Comparison of ENCODE assay signal across 1 cellular context in the genomic region with DNA sequence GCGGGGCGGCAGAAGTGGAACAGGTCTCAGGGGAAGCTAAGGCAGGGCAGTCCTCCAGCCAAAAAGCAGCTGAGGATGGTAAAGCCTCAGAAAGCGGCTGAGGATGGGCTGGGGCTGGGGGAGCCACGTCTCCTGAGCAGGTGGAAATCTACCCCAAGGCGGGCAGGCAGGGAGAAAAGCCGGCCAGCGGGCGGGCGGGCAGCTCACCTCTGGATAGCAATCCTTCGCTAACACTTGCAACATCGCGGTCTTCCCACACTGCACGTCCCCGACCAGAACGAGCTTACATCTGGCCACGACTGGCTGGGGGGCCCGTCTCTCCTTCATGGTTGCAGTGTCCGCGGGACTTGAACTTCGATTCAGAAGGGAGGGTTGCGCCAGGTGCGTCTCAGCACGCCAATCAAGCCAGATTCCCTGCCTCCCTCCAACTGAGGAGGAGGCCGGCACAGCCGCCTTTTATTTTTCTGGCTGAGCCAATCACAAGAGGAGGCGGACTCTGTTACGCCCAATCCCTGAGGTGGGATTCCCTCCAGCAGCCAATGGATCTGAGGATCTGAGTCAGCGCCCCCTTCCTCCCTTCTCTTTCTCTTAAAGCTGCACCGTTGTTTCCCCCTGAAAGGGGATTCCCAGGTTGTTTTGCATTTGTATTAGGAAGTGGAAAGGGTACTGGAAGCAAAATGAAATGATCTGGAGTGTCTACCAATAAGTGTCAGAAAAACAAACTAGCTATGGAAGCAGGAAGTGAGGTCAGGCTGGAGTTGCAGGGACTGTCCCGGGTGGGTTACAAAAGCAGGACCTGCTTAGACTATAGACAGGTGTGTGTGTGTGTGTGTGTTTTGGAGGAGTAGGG.
TF ChIP-seq lines count a peak whose summit lies in the region.

A gene (minus strand): TSS at position 430 of the 850 bp plus-strand sequence. CDS start 103 bp downstream, at position 327.

TF ChIP-seq in HepG2, 621 proteins besides CTCF, POLR2A, EP300 and RAD21 (continued from another document and continues in another):
- TF ChIP-seq, protein P1, sequence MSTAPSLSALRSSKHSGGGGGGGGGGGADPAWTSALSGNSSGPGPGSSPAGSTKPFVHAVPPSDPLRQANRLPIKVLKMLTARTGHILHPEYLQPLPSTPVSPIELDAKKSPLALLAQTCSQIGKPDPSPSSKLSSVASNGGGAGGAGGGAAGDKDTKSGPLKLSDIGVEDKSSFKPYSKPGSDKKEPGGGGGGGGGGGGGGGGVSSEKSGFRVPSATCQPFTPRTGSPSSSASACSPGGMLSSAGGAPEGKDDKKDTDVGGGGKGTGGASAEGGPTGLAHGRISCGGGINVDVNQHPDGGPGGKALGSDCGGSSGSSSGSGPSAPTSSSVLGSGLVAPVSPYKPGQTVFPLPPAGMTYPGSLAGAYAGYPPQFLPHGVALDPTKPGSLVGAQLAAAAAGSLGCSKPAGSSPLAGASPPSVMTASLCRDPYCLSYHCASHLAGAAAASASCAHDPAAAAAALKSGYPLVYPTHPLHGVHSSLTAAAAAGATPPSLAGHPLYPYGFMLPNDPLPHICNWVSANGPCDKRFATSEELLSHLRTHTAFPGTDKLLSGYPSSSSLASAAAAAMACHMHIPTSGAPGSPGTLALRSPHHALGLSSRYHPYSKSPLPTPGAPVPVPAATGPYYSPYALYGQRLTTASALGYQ (CRISPR knock-in tag; IDR thresholded peaks at IDR 0.05): peak; percentile 64; the same call in 1 of the 2 replicates
- TF ChIP-seq ZNF383 (CRISPR knock-in tag; IDR thresholded peaks at IDR 0.05; ENCODE audit: borderline replicate concordance) (peak; percentile 75; the same call in 1 of the 2 replicates), NR2C2 (CRISPR knock-in tag; IDR thresholded peaks at IDR 0.05; ENCODE audit: borderline replicate concordance) (peak; percentile 30; the same call in 1 of the 2 replicates), ZNF781 (CRISPR knock-in tag; IDR thresholded peaks at IDR 0.05; ENCODE audit: borderline replicate concordance, not compliant biosample characterization) (no peak), PAX8 (CRISPR knock-in tag; IDR thresholded peaks at IDR 0.05; ENCODE audit: borderline replicate concordance) (no peak), POLR2AphosphoS5 (IDR thresholded peaks at IDR 0.05; ENCODE audit: low read depth, low read length) (peak; percentile 97), RNF2 (conservative IDR thresholded peaks at IDR 0.05; ENCODE audit: low read depth) (0 out of 2 replicates have a peak, but pooled peaks have one; percentile 64), ZNF143 (CRISPR knock-in tag; IDR thresholded peaks at IDR 0.05) (no peak), MBD4 (IDR thresholded peaks at IDR 0.05; ENCODE audit: borderline replicate concordance, low read length) (no peak), HMGA1 (CRISPR knock-in tag; conservative IDR thresholded peaks at IDR 0.05) (no peak), MTA1 (CRISPR knock-in tag; IDR thresholded peaks at IDR 0.05; ENCODE audit: borderline replicate concordance) (0 out of 2 replicates have a peak, but pooled peaks have one; percentile 42), ISX (CRISPR knock-in tag; conservative IDR thresholded peaks at IDR 0.05) (no peak), NR3C1 (CRISPR knock-in tag; IDR thresholded peaks at IDR 0.05) (no peak), NR1H2 (CRISPR knock-in tag; IDR thresholded peaks at IDR 0.05; ENCODE audit: borderline replicate concordance, low read depth) (no peak), ZNF614 (CRISPR knock-in tag; IDR thresholded peaks at IDR 0.05; ENCODE audit: borderline replicate concordance) (0 out of 2 replicates have a peak, but pooled peaks have one; percentile 23), FOXK2 (IDR thresholded peaks at IDR 0.05) (no peak), ZNF552 (CRISPR knock-in tag; IDR thresholded peaks at IDR 0.05; ENCODE audit: borderline replicate concordance) (no peak), RORA (CRISPR knock-in tag; IDR thresholded peaks at IDR 0.05) (no peak), ZNF674 (CRISPR knock-in tag; IDR thresholded peaks at IDR 0.05; ENCODE audit: low read depth) (no peak), CBX2 (IDR thresholded peaks at IDR 0.05; ENCODE audit: low read depth, low read length) (no peak), CBX2 (CRISPR knock-in tag; IDR thresholded peaks at IDR 0.05; ENCODE audit: low read depth) (no peak), EZH2 (conservative IDR thresholded peaks at IDR 0.05; ENCODE audit: low read depth, low read length) (no peak)
- TF ChIP-seq, protein P2, sequence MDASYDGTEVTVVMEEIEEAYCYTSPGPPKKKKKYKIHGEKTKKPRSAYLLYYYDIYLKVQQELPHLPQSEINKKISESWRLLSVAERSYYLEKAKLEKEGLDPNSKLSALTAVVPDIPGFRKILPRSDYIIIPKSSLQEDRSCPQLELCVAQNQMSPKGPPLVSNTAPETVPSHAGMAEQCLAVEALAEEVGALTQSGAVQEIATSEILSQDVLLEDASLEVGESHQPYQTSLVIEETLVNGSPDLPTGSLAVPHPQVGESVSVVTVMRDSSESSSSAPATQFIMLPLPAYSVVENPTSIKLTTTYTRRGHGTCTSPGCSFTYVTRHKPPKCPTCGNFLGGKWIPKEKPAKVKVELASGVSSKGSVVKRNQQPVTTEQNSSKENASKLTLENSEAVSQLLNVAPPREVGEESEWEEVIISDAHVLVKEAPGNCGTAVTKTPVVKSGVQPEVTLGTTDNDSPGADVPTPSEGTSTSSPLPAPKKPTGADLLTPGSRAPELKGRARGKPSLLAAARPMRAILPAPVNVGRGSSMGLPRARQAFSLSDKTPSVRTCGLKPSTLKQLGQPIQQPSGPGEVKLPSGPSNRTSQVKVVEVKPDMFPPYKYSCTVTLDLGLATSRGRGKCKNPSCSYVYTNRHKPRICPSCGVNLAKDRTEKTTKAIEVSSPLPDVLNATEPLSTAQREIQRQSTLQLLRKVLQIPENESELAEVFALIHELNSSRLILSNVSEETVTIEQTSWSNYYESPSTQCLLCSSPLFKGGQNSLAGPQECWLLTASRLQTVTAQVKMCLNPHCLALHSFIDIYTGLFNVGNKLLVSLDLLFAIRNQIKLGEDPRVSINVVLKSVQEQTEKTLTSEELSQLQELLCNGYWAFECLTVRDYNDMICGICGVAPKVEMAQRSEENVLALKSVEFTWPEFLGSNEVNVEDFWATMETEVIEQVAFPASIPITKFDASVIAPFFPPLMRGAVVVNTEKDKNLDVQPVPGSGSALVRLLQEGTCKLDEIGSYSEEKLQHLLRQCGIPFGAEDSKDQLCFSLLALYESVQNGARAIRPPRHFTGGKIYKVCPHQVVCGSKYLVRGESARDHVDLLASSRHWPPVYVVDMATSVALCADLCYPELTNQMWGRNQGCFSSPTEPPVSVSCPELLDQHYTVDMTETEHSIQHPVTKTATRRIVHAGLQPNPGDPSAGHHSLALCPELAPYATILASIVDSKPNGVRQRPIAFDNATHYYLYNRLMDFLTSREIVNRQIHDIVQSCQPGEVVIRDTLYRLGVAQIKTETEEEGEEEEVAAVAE (CRISPR knock-in tag; IDR thresholded peaks at IDR 0.05; ENCODE audit: borderline replicate concordance): 0 out of 2 replicates have a peak, but pooled peaks have one; percentile 48
- TF ChIP-seq, protein P3, sequence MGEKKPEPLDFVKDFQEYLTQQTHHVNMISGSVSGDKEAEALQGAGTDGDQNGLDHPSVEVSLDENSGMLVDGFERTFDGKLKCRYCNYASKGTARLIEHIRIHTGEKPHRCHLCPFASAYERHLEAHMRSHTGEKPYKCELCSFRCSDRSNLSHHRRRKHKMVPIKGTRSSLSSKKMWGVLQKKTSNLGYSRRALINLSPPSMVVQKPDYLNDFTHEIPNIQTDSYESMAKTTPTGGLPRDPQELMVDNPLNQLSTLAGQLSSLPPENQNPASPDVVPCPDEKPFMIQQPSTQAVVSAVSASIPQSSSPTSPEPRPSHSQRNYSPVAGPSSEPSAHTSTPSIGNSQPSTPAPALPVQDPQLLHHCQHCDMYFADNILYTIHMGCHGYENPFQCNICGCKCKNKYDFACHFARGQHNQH (CRISPR knock-in tag; IDR thresholded peaks at IDR 0.05): peak; percentile 68; the same call in 1 of the 2 replicates
- TF ChIP-seq, protein P4, sequence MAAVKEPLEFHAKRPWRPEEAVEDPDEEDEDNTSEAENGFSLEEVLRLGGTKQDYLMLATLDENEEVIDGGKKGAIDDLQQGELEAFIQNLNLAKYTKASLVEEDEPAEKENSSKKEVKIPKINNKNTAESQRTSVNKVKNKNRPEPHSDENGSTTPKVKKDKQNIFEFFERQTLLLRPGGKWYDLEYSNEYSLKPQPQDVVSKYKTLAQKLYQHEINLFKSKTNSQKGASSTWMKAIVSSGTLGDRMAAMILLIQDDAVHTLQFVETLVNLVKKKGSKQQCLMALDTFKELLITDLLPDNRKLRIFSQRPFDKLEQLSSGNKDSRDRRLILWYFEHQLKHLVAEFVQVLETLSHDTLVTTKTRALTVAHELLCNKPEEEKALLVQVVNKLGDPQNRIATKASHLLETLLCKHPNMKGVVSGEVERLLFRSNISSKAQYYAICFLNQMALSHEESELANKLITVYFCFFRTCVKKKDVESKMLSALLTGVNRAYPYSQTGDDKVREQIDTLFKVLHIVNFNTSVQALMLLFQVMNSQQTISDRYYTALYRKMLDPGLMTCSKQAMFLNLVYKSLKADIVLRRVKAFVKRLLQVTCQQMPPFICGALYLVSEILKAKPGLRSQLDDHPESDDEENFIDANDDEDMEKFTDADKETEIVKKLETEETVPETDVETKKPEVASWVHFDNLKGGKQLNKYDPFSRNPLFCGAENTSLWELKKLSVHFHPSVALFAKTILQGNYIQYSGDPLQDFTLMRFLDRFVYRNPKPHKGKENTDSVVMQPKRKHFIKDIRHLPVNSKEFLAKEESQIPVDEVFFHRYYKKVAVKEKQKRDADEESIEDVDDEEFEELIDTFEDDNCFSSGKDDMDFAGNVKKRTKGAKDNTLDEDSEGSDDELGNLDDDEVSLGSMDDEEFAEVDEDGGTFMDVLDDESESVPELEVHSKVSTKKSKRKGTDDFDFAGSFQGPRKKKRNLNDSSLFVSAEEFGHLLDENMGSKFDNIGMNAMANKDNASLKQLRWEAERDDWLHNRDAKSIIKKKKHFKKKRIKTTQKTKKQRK (IDR thresholded peaks at IDR 0.05; ENCODE audit: low read length): no peak
- TF ChIP-seq, protein P5, sequence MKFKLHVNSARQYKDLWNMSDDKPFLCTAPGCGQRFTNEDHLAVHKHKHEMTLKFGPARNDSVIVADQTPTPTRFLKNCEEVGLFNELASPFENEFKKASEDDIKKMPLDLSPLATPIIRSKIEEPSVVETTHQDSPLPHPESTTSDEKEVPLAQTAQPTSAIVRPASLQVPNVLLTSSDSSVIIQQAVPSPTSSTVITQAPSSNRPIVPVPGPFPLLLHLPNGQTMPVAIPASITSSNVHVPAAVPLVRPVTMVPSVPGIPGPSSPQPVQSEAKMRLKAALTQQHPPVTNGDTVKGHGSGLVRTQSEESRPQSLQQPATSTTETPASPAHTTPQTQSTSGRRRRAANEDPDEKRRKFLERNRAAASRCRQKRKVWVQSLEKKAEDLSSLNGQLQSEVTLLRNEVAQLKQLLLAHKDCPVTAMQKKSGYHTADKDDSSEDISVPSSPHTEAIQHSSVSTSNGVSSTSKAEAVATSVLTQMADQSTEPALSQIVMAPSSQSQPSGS (CRISPR knock-in tag; IDR thresholded peaks at IDR 0.05): no peak
- TF ChIP-seq, protein P6, sequence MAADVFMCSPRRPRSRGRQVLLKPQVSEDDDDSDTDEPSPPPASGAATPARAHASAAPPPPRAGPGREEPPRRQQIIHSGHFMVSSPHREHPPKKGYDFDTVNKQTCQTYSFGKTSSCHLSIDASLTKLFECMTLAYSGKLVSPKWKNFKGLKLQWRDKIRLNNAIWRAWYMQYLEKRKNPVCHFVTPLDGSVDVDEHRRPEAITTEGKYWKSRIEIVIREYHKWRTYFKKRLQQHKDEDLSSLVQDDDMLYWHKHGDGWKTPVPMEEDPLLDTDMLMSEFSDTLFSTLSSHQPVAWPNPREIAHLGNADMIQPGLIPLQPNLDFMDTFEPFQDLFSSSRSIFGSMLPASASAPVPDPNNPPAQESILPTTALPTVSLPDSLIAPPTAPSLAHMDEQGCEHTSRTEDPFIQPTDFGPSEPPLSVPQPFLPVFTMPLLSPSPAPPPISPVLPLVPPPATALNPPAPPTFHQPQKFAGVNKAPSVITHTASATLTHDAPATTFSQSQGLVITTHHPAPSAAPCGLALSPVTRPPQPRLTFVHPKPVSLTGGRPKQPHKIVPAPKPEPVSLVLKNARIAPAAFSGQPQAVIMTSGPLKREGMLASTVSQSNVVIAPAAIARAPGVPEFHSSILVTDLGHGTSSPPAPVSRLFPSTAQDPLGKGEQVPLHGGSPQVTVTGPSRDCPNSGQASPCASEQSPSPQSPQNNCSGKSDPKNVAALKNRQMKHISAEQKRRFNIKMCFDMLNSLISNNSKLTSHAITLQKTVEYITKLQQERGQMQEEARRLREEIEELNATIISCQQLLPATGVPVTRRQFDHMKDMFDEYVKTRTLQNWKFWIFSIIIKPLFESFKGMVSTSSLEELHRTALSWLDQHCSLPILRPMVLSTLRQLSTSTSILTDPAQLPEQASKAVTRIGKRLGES (CRISPR knock-in tag; IDR thresholded peaks at IDR 0.05; ENCODE audit: borderline replicate concordance): no peak
